In genomic region chr17:48871551-48872351, GRCh38 we compare ENCODE assay signal across 15 cellular contexts. TPM values are rescaled to one million over a fixed set of nuclear protein-coding genes. Genes with fewer than 3 reads are reported as not detected.
DNase-seq lines count a peak whose midpoint lies in the region; ATAC-seq, FAIRE-seq and TF ChIP-seq lines count a peak whose summit lies in the region.
"Had no signal": no experiment of that assay in that cellular context is flagged by ENCODE, and none has a peak within 500 bp of the region (broad histone marks: within the 10 kb centered on the region; RNA-seq: fewer than 3 reads in every experiment).

No MANE protein-coding gene starts in this region.

- H3K4me3 Mint-ChIP-seq in progenitor cell of endocrine pancreas (ENCODE audit: low read depth), result peak overlapping the region; percentile 23
- no peak overlapping the region for H3K4me3 Mint-ChIP-seq in activated T-cell treated with anti-CD3 and anti-CD28 coated beads, Interleukin-2, amount 50 U/mL, for 24 hours
- H3K4me3 Mint-ChIP-seq: CD14-positive monocyte had no signal

- no peaks in the 10 kb centered on the region for H3K36me3 Mint-ChIP-seq in progenitor cell of endocrine pancreas (ENCODE audit: insufficient read depth)
- H3K36me3 Mint-ChIP-seq in activated T-cell treated with anti-CD3 and anti-CD28 coated beads, Interleukin-2, amount 50 U/mL, for 24 hours (ENCODE audit: low read depth), result no peaks in the 10 kb centered on the region
- H3K36me3 Mint-ChIP-seq: CD14-positive monocyte had no signal

- peak overlapping the region; percentile 94 for H3K27ac Mint-ChIP-seq in progenitor cell of endocrine pancreas
- H3K27ac Mint-ChIP-seq in activated T-cell treated with anti-CD3 and anti-CD28 coated beads, Interleukin-2, amount 50 U/mL, for 24 hours, result no peak overlapping the region
- H3K27ac Mint-ChIP-seq: CD14-positive monocyte had no signal

- H3K9me3 Mint-ChIP-seq in progenitor cell of endocrine pancreas (ENCODE audit: low read depth), result no peaks in the 10 kb centered on the region
- no peaks in the 10 kb centered on the region for H3K9me3 Mint-ChIP-seq in activated T-cell treated with anti-CD3 and anti-CD28 coated beads, Interleukin-2, amount 50 U/mL, for 24 hours
- H3K9me3 Mint-ChIP-seq: CD14-positive monocyte had no signal

- no peaks in the 10 kb centered on the region for H3K4me1 ChIP-seq in cardiac muscle cell (ENCODE audit: low read depth)

- H3K27me3 ChIP-seq in cardiac muscle cell, result no peaks in the 10 kb centered on the region
- no peaks in the 10 kb centered on the region for H3K27me3 ChIP-seq in brain microvascular endothelial cell (replicated peaks)

- ATAC-seq in GM19328 (IDR thresholded peaks at IDR 0.05; ENCODE audit: unreplicated experiment), result no peak

- no peak for FAIRE-seq in D721Med (lab: Jason Lieb, UNC)

- peaks cover 56% of the 10 kb centered on the region for H3K4me1 Mint-ChIP-seq in progenitor cell of endocrine pancreas (ENCODE audit: low read depth)
- H3K4me1 Mint-ChIP-seq in activated T-cell treated with anti-CD3 and anti-CD28 coated beads, Interleukin-2, amount 50 U/mL, for 24 hours (ENCODE audit: low read depth), result no peaks in the 10 kb centered on the region
- H3K4me1 Mint-ChIP-seq: CD14-positive monocyte had no signal

- H3K36me3 ChIP-seq in cardiac muscle cell (no peaks in the 10 kb centered on the region), brain microvascular endothelial cell (replicated peaks) (no peaks in the 10 kb centered on the region)

- no peaks in the 10 kb centered on the region for H3K27me3 Mint-ChIP-seq in progenitor cell of endocrine pancreas
- H3K27me3 Mint-ChIP-seq in activated T-cell treated with anti-CD3 and anti-CD28 coated beads, Interleukin-2, amount 50 U/mL, for 24 hours, result peaks cover 2% of the 10 kb centered on the region

- H3K9me3 ChIP-seq in cardiac muscle cell (ENCODE audit: low read depth), result no peaks in the 10 kb centered on the region

- TF ChIP-seq CTCF in D721Med (IDR thresholded peaks at IDR 0.05; ENCODE audit: insufficient read depth, missing control alignments) (no peak), cardiac muscle cell (IDR thresholded peaks at IDR 0.05; ENCODE audit: low read depth, low read length) (no peak), progenitor cell of endocrine pancreas (IDR thresholded peaks at IDR 0.05; ENCODE audit: unreplicated experiment) (no peak), brain microvascular endothelial cell (IDR thresholded peaks at IDR 0.05; ENCODE audit: low read depth, low read length, missing control alignments) (no peak)

- in situ Hi-C loops in brain microvascular endothelial cell (cut with HindIII; ENCODE audit: low pct_ligation_motif_present, low sequenced_read_pairs), result no loop called here

- DNase-seq in D721Med (ENCODE audit: insufficient read length, low spot score) (peak; percentile 38), SW480 (ENCODE audit: low spot score) (peak; percentile 64), cardiac muscle cell (ENCODE audit: low read depth in 1 of 2, low spot score in 1 of 2) (peak in 1 of 2 donors; percentile 25), progenitor cell of endocrine pancreas (ENCODE audit: low spot score, unreplicated experiment) (peak; percentile 74), H4 (ENCODE audit: low spot score) (no peak), brain microvascular endothelial cell (no peak)
- DNase-seq in activated T-cell treated with anti-CD3 and anti-CD28 coated beads, Interleukin-2, amount 50 U/mL, for 24 hours, result no peak
- DNase-seq: activated T-cell treated with anti-CD3 and anti-CD28 coated beads, Interleukin-2, amount 50 U/mL, for 48 hours; NK-92 treated with Interleukin-12 subunit alpha and Interleukin-12 subunit beta, amount 100 ng/mL, for 24 hours; stimulated activated CD4-positive, alpha-beta T cell treated with anti-CD3 and anti-CD28 coated beads, Interleukin-15, amount 100 ng/mL, for 24 hours; T-helper 9 cell had no signal

- peak overlapping the region; percentile 39 for H3K27ac ChIP-seq in cardiac muscle cell
- H3K27ac ChIP-seq in brain microvascular endothelial cell, result no peak overlapping the region

- H3K4me3 ChIP-seq in cardiac muscle cell, result no peak overlapping the region
- H3K4me3 ChIP-seq in brain microvascular endothelial cell (ENCODE audit: low read depth, low read length), result no peak overlapping the region

RNA-seq across cellular contexts. Expression of gene ATP5MC1, which starts 20.8 kb away (rescaled TPM):
- total RNA-seq in cardiac muscle cell, result 160 and 303 TPM in 2 replicates
- polyA plus RNA-seq in cardiac muscle cell, result 455 and 810 TPM in 2 replicates
- total RNA-seq in progenitor cell of endocrine pancreas, result 40.2 and 45.1 TPM in 2 replicates
- total RNA-seq in H4 (2014; rRNA removed; shearing (Covaris generic)), result 214 and 312 TPM in 2 replicates

RNA-seq across cellular contexts. Expression of gene UBE2Z, which starts 36.5 kb away (rescaled TPM):
- 52.7 and 54.1 TPM in 2 replicates for total RNA-seq in cardiac muscle cell
- polyA plus RNA-seq in cardiac muscle cell, result 61.7 and 64.2 TPM in 2 replicates
- total RNA-seq in progenitor cell of endocrine pancreas, result 94.1 and 100 TPM in 2 replicates
- total RNA-seq in H4 (2014; rRNA removed; shearing (Covaris generic)), result 48.2 and 60.8 TPM in 2 replicates

RNA-seq across cellular contexts. Expression of gene CALCOCO2, which starts 40.9 kb away (rescaled TPM):
- total RNA-seq in cardiac muscle cell, result 23.8 and 35.3 TPM in 2 replicates
- polyA plus RNA-seq in cardiac muscle cell, result 38.6 and 56.4 TPM in 2 replicates
- 85.3 and 92.6 TPM in 2 replicates for total RNA-seq in progenitor cell of endocrine pancreas
- 42.5 and 61.2 TPM in 2 replicates for total RNA-seq in H4 (2014; rRNA removed; shearing (Covaris generic))

RNA-seq across cellular contexts. Expression of gene TTLL6, which starts 54.7 kb away (rescaled TPM):
- 0.03 TPM in 1 of 2 replicates, not detected in the other for total RNA-seq in cardiac muscle cell
- polyA plus RNA-seq in cardiac muscle cell, result not detected in 2 replicates
- 2.9 and 4.0 TPM in 2 replicates for total RNA-seq in progenitor cell of endocrine pancreas
- 0.12 and 0.18 TPM in 2 replicates for total RNA-seq in H4 (2014; rRNA removed; shearing (Covaris generic))
- total RNA-seq: glomerular endothelial cell, myocyte had no signal
- polyA plus RNA-seq: CD14-positive monocyte had no signal

Comparison
In these comparisons a context has a peak if more than half of its experiments do, and no peak if none do; other contexts are left out.
1. DNase-seq: peak in D721Med (single experiment), SW480 (single experiment) and progenitor cell of endocrine pancreas (single experiment); none in H4 (single experiment), brain microvascular endothelial cell (single experiment) and activated T-cell treated with anti-CD3 and anti-CD28 coated beads, Interleukin-2, amount 50 U/mL, for 24 hours (single experiment).